In genomic region chr11:63906585-63906984, GRCh38 we compare ENCODE assay signal across 8 cellular contexts. TPM values are rescaled to one million over a fixed set of nuclear protein-coding genes. Genes with fewer than 3 reads are reported as not detected.
DNase-seq lines count a peak whose midpoint lies in the region; ATAC-seq, FAIRE-seq and TF ChIP-seq lines count a peak whose summit lies in the region.

No MANE protein-coding gene starts in this region.

- no peaks in the 10 kb centered on the region for H3K9me1 ChIP-seq in keratinocyte (ENCODE audit: control insufficient read depth, extremely low read depth, insufficient read depth, low read length)

- no peak for FAIRE-seq in keratinocyte (lab: Jason Lieb, UNC)

- H3K4me2 ChIP-seq in KMS-11 (no peak overlapping the region), keratinocyte (ENCODE audit: control insufficient read depth, extremely low read depth, insufficient read depth, low read depth, low read length) (no peak overlapping the region)

- H3K9ac ChIP-seq in KMS-11: no peak overlapping the region
- H3K9ac ChIP-seq in keratinocyte (ENCODE audit: control insufficient read depth, extremely low read depth, insufficient read depth, low read length): no peak overlapping the region

- no peak for DNase-seq in AG09319 (ENCODE audit: extremely low read depth, low read depth)
- peak; percentile 29 for DNase-seq in activated T-cell treated with anti-CD3 and anti-CD28 coated beads for 48 hours (ENCODE audit: low read depth)
- no peak for DNase-seq in keratinocyte (ENCODE audit: low read depth, low spot score)
- no peak for DNase-seq in middle frontal gyrus (ENCODE audit: extremely low spot score, low spot score)

- no peaks in the 10 kb centered on the region for H3K4me1 ChIP-seq in KMS-11 (ENCODE audit: low read depth, poor library complexity, severe bottlenecking)
- H3K4me1 ChIP-seq in keratinocyte (ENCODE audit: control insufficient read depth, extremely low read depth, insufficient read depth, low read length): no peaks in the 10 kb centered on the region
- peaks cover 0 to 57% (median 12%) of the 10 kb centered on the region in 3 donors for H3K4me1 ChIP-seq in gastroesophageal sphincter

- H3K27ac ChIP-seq in KMS-11 (no peak overlapping the region), keratinocyte (ENCODE audit: control insufficient read depth, insufficient read depth, low read length) (no peak overlapping the region), gastroesophageal sphincter (no peak overlapping the region)

- dilution Hi-C loops in keratinocyte (cut with MboI; ENCODE audit: extremely low pct_ligation_motif_present, low sequenced_read_pairs): no loop called here

- H3K4me3 ChIP-seq in KMS-11 (IDR thresholded peaks at IDR 0.05; ENCODE audit: insufficient read depth, low read depth, low read length): no peak overlapping the region
- no peak overlapping the region for H3K4me3 ChIP-seq in keratinocyte (ENCODE audit: control insufficient read depth in 2 of 3, extremely low read depth in 1 of 3, insufficient read depth in 2 of 3, low read depth in 1 of 3, low read length in 3 of 3)
- H3K4me3 ChIP-seq in gastroesophageal sphincter: no peak overlapping the region

- no peak for TF ChIP-seq POLR2A in gastroesophageal sphincter (IDR thresholded peaks at IDR 0.05)

- TF ChIP-seq CTCF in AG09319 (IDR thresholded peaks at IDR 0.05; ENCODE audit: low read depth, low read length) (peak; percentile 20), KMS-11 (conservative IDR thresholded peaks at IDR 0.05; ENCODE audit: low read depth, low read length) (0 out of 2 replicates have a peak, but pooled peaks have one; percentile 19), keratinocyte (optimal IDR thresholded peaks at IDR 0.05 in 1 of 3, IDR thresholded peaks at IDR 0.05 in 1 of 3, conservative IDR thresholded peaks at IDR 0.05 in 1 of 3; ENCODE audit: extremely low read depth in 1 of 3, insufficient read depth in 2 of 3, low read length in 3 of 3) (peak in 2 of 3 experiments; percentile 18 to 33), gastroesophageal sphincter (IDR thresholded peaks at IDR 0.05) (peak in 1 of 4 experiments; percentile 40)

- no peak overlapping the region for H2AFZ ChIP-seq in KMS-11 (ENCODE audit: low read depth)
- no peak overlapping the region for H2AFZ ChIP-seq in keratinocyte (ENCODE audit: control insufficient read depth, low read length)

- H3K27me3 ChIP-seq in KMS-11 (ENCODE audit: insufficient read depth, low read depth) (no peaks in the 10 kb centered on the region), keratinocyte (ENCODE audit: control insufficient read depth, extremely low read depth, insufficient read depth, low read length) (no peaks in the 10 kb centered on the region), gastroesophageal sphincter (no peaks in the 10 kb centered on the region)

- no peak for TF ChIP-seq EP300 in gastroesophageal sphincter (IDR thresholded peaks at IDR 0.05)

- 93 to 95% methylated on average over 2 to 4 of the region's 7 CpGs for WGBS in gastroesophageal sphincter (ENCODE audit: low coverage in 1 of 2), 2 donors

- ATAC-seq in GM18498 (IDR thresholded peaks at IDR 0.05; ENCODE audit: unreplicated experiment): no peak
- no peak for ATAC-seq in gastroesophageal sphincter
- ATAC-seq in GM18867 (IDR thresholded peaks at IDR 0.05; ENCODE audit: unreplicated experiment): no peak

- H4K20me1 ChIP-seq in KMS-11 (ENCODE audit: insufficient read depth) (no peaks in the 10 kb centered on the region), keratinocyte (ENCODE audit: control insufficient read depth, extremely low read depth, insufficient read depth, low read length) (peaks cover 3% of the 10 kb centered on the region)

- H3K9me3 ChIP-seq in keratinocyte (ENCODE audit: control insufficient read depth, low read depth, low read length) (no peaks in the 10 kb centered on the region), gastroesophageal sphincter (no peaks in the 10 kb centered on the region)

- H3K36me3 ChIP-seq in KMS-11 (ENCODE audit: insufficient read depth): no peaks in the 10 kb centered on the region
- H3K36me3 ChIP-seq in keratinocyte (ENCODE audit: control insufficient read depth in 2 of 2, extremely low read depth in 1 of 2, insufficient read depth in 2 of 2, low read length in 2 of 2): peaks cover 40 to 53% of the 10 kb centered on the region in 2 experiments
- H3K36me3 ChIP-seq in gastroesophageal sphincter: peaks cover 0 to 96% of the 10 kb centered on the region in 2 donors

- H3K79me2 ChIP-seq in KMS-11 (ENCODE audit: insufficient read depth, low read depth): no peaks in the 10 kb centered on the region
- H3K79me2 ChIP-seq in keratinocyte (ENCODE audit: control insufficient read depth, insufficient read depth, low read length): no peaks in the 10 kb centered on the region

RNA-seq across cellular contexts. Expression of gene RCOR2, which starts 10.4 kb away (rescaled TPM):
- 0.35 to 0.62 TPM (median 0.46 TPM) in 3 replicates for polyA plus RNA-seq in keratinocyte
- 0.15 TPM for polyA plus RNA-seq in keratinocyte (2011; ENCODE audit: low read depth)
- 0.22 and 0.44 TPM in 2 replicates for polyA plus RNA-seq in keratinocyte (2011; cell fraction: cytosol; rRNA removed)
- polyA plus RNA-seq in keratinocyte (2011; cell fraction: nucleus; rRNA removed): 0.28 and 0.40 TPM in 2 replicates
- 0.07 and 0.47 TPM in 2 replicates for polyA plus RNA-seq in keratinocyte (2012; ENCODE audit: low replicate concordance)
- polyA minus RNA-seq in keratinocyte: 0.13 to 0.95 TPM (median 0.38 TPM) in 3 replicates
- polyA minus RNA-seq in keratinocyte (2011; cell fraction: cytosol; rRNA and poly(A)+ RNA removed): 0.96 TPM
- polyA minus RNA-seq in keratinocyte (2011; cell fraction: nucleus; rRNA and poly(A)+ RNA removed): not detected in 2 replicates
- under 1 TPM in 3 of 4 donors, not detected in 1; 0.16 to 0.74 (median 0.58) TPM for total RNA-seq in gastroesophageal sphincter

RNA-seq across cellular contexts. Expression of gene NAA40, which starts 32.2 kb away (rescaled TPM):
- polyA plus RNA-seq in keratinocyte: 8.9 to 23.2 TPM (median 13.5 TPM) in 3 replicates
- polyA plus RNA-seq in keratinocyte (2011; ENCODE audit: low read depth): 2.7 TPM
- 10.0 and 10.2 TPM in 2 replicates for polyA plus RNA-seq in keratinocyte (2011; cell fraction: cytosol; rRNA removed)
- 46.9 and 48.5 TPM in 2 replicates for polyA plus RNA-seq in keratinocyte (2011; cell fraction: nucleus; rRNA removed)
- 4.1 and 13.0 TPM in 2 replicates for polyA plus RNA-seq in keratinocyte (2012; ENCODE audit: low replicate concordance)
- polyA minus RNA-seq in keratinocyte: 6.8 to 14.7 TPM (median 10.9 TPM) in 3 replicates
- polyA minus RNA-seq in keratinocyte (2011; cell fraction: cytosol; rRNA and poly(A)+ RNA removed): 3.5 TPM
- polyA minus RNA-seq in keratinocyte (2011; cell fraction: nucleus; rRNA and poly(A)+ RNA removed): 7.3 and 13.0 TPM in 2 replicates
- 10 to 100 TPM in 1 of 4 donors, 1 to 10 TPM in 3; 3.8 to 12.5 (median 8.5) TPM for total RNA-seq in gastroesophageal sphincter
